Comparison of ENCODE assay signal across 22 cellular contexts in genomic region chr3:34483290-34483887, GRCh38.
DNase-seq lines count a peak whose midpoint lies in the region; FAIRE-seq and TF ChIP-seq lines count a peak whose summit lies in the region.
"Had no signal": no experiment of that assay in that cellular context is flagged by ENCODE, and none has a peak within 500 bp of the region (broad histone marks: within the 10 kb centered on the region; RNA-seq: fewer than 3 reads in every experiment).

No MANE protein-coding gene starts in this region.

- in situ Hi-C loops in mammary epithelial cell (cut with MboI; ENCODE audit: low sequenced_read_pairs in 2 of 2): no loop called here

- H3K4me3 ChIP-seq in mammary epithelial cell (replicated peaks in 1 of 3; ENCODE audit: insufficient read depth in 1 of 3, low read depth in 2 of 3, low read length in 3 of 3) (no peak overlapping the region), hepatocyte (no peak overlapping the region), tibial artery (peak overlapping the region; percentile 24 to 32), thyroid gland (replicated peaks in 1 of 3) (no peak overlapping the region)
- H3K4me3 ChIP-seq: BLaER1, ovary, suprapubic skin had no signal

- H3K4me2 ChIP-seq in mammary epithelial cell (ENCODE audit: insufficient read depth, low read depth, low read length) (no peak overlapping the region), hepatocyte (peak overlapping the region; percentile 60)
- H3K4me2 ChIP-seq: BLaER1 had no signal

- intact Hi-C loops in MCF 10A (cut with micrococcal nuclease): no loop called here
- intact Hi-C loops in mammary epithelial cell (cut with micrococcal nuclease): no loop called here
- intact Hi-C loops in tibial artery (cut with DNase I; ENCODE audit: low total_unique reads): no loop called here
- intact Hi-C loops in thyroid gland (cut with DNase I): no loop called here

- H3K36me3 ChIP-seq in mammary epithelial cell (ENCODE audit: insufficient read depth, low read length) (no peaks in the 10 kb centered on the region), hepatocyte (replicated peaks; ENCODE audit: insufficient read depth, low read depth) (no peaks in the 10 kb centered on the region), tibial artery (no peaks in the 10 kb centered on the region), thyroid gland (no peaks in the 10 kb centered on the region)
- H3K36me3 ChIP-seq: BLaER1, ovary, suprapubic skin had no signal

- peaks cover 7% of the 10 kb centered on the region for H3K9me3 Mint-ChIP-seq in MCF 10A (ENCODE audit: unreplicated experiment)

- H3K36me3 Mint-ChIP-seq in MCF 10A (ENCODE audit: insufficient read depth, unreplicated experiment): peaks cover 4% of the 10 kb centered on the region

- FAIRE-seq in GM12892 (lab: Jason Lieb, UNC): no peak
- FAIRE-seq: endometrium, frontal cortex, GM12891 had no signal

- H4K20me1 ChIP-seq in mammary epithelial cell (ENCODE audit: insufficient read depth, low read length): no peaks in the 10 kb centered on the region
- no peaks in the 10 kb centered on the region for H4K20me1 ChIP-seq in hepatocyte (ENCODE audit: insufficient read depth, poor library complexity, severe bottlenecking)
- H4K20me1 ChIP-seq: BLaER1 had no signal

- H3K27me3 Mint-ChIP-seq in MCF 10A (ENCODE audit: insufficient read depth, unreplicated experiment): no peaks in the 10 kb centered on the region

- TF ChIP-seq POLR2A in thyroid gland (IDR thresholded peaks at IDR 0.05) (no peak), GM12892 (IDR thresholded peaks at IDR 0.05; ENCODE audit: low read depth, low read length) (no peak)

- H3K4me1 ChIP-seq in mammary epithelial cell (ENCODE audit: insufficient read depth, low read length) (no peaks in the 10 kb centered on the region), hepatocyte (ENCODE audit: insufficient read depth) (peaks cover 4% of the 10 kb centered on the region), tibial artery (no peaks in the 10 kb centered on the region), thyroid gland (no peaks in the 10 kb centered on the region)
- H3K4me1 ChIP-seq: BLaER1, suprapubic skin had no signal

- POLR2A ChIA-PET in MCF 10A (lab: Yijun Ruan, JAX): no interaction called here

- no peak for TF ChIP-seq CTCF in MCF 10A (IDR thresholded peaks at IDR 0.05; ENCODE audit: unreplicated experiment)
- no peak for TF ChIP-seq CTCF in mammary epithelial cell (conservative IDR thresholded peaks at IDR 0.05 in 1 of 2, IDR thresholded peaks at IDR 0.05 in 1 of 2; ENCODE audit: extremely low read depth in 1 of 2, insufficient read depth in 1 of 2, low read depth in 1 of 2, low read length in 2 of 2)
- TF ChIP-seq CTCF in hepatocyte (IDR thresholded peaks at IDR 0.05; ENCODE audit: poor library complexity): no peak
- no peak for TF ChIP-seq CTCF in tibial artery (IDR thresholded peaks at IDR 0.05)
- TF ChIP-seq CTCF in thyroid gland (IDR thresholded peaks at IDR 0.05): no peak

- H3K9ac ChIP-seq in mammary epithelial cell (ENCODE audit: insufficient read depth, low read length): no peak overlapping the region
- H3K9ac ChIP-seq: BLaER1 had no signal

- peak overlapping the region; percentile 69 for H3K4me3 Mint-ChIP-seq in MCF 10A (ENCODE audit: unreplicated experiment)

- H3K27ac Mint-ChIP-seq in MCF 10A (ENCODE audit: low read depth, unreplicated experiment): peak overlapping the region; percentile 58

- BruUV-seq in MCF 10A (replicated peaks; lab: Mats Ljungman, UMichigan) (no TSS peak), mammary epithelial cell (replicated peaks; lab: Mats Ljungman, UMichigan) (no TSS peak)

- no peaks in the 10 kb centered on the region for H3K9me3 ChIP-seq in mammary epithelial cell (replicated peaks; ENCODE audit: insufficient read depth, low read length)
- H3K9me3 ChIP-seq in hepatocyte (ENCODE audit: low read depth): no peaks in the 10 kb centered on the region
- no peaks in the 10 kb centered on the region for H3K9me3 ChIP-seq in tibial artery
- H3K9me3 ChIP-seq in thyroid gland: no peaks in the 10 kb centered on the region
- H3K9me3 ChIP-seq: BLaER1, ovary, suprapubic skin had no signal

- H3K4me1 Mint-ChIP-seq in MCF 10A (ENCODE audit: insufficient read depth, unreplicated experiment): peaks cover 6% of the 10 kb centered on the region

- no peak overlapping the region for H3K27ac ChIP-seq in mammary epithelial cell (ENCODE audit: insufficient read depth, low read depth, low read length)
- peak overlapping the region; percentile 22 for H3K27ac ChIP-seq in hepatocyte
- H3K27ac ChIP-seq in tibial artery: no peak overlapping the region
- H3K27ac ChIP-seq in thyroid gland: no peak overlapping the region
- H3K27ac ChIP-seq: BLaER1, ovary, RWPE1, suprapubic skin had no signal

- 18% methylated on average over 1 of the region's 1 CpG for WGBS in mammary epithelial cell (ENCODE audit: low coverage, missing lambda C conversion rate)
- 93% methylated on average over 1 of the region's 1 CpG for WGBS in hepatocyte (ENCODE audit: low lambda C conversion rate, missing lambda C conversion rate)
- WGBS in thyroid gland, 2 donors: 67 to 70% methylated on average over 1 of the region's 1 CpG

- H3K27me3 ChIP-seq in mammary epithelial cell (ENCODE audit: insufficient read depth, low read length) (no peaks in the 10 kb centered on the region), hepatocyte (no peaks in the 10 kb centered on the region), tibial artery (no peaks in the 10 kb centered on the region), thyroid gland (no peaks in the 10 kb centered on the region)
- H3K27me3 ChIP-seq: BLaER1, ovary, suprapubic skin had no signal

- dilution Hi-C loops in mammary epithelial cell (cut with HindIII; ENCODE audit: low sequenced_read_pairs): no loop called here

- H2AFZ ChIP-seq in mammary epithelial cell (ENCODE audit: low read depth, low read length) (no peak overlapping the region), hepatocyte (peak overlapping the region; percentile 53)

- DNase-seq in MCF 10A (ENCODE audit: unreplicated experiment) (peak; percentile 9), mammary epithelial cell (no peak), RPMI7951 (ENCODE audit: low read depth) (peak; percentile 7), hepatocyte (ENCODE audit: low spot score) (no peak), tibial artery (no peak), 8988T (no peak), thyroid gland (no peak), GM12892 (ENCODE audit: insufficient read length) (no peak)
- DNase-seq: activated CD4-positive, alpha-beta T cell treated with anti-CD3 and anti-CD28 coated beads, Interleukin-2, amount 50 U/mL, for 1 hour; activated gamma-delta T cell treated with Interleukin-2 at 50 U/mL for 16 hours; Karpas-422; midbrain; NCI-H1694; NCI-H524 treated with DMSO at 0.1 percent for 48 hours; ovary; stimulated activated CD4-positive, alpha-beta T cell treated with anti-CD3 and anti-CD28 coated beads, Interleukin-12 subunit alpha, Interleukin-12 subunit beta, amount 100 ng/mL, for 4 hours had no signal

- CTCF ChIA-PET in MCF 10A (lab: Yijun Ruan, JAX): no interaction called here
- CTCF ChIA-PET in mammary epithelial cell (lab: Charles Lee; ENCODE audit: low non-redundant PET): no interaction called here

- H3K9me2 ChIP-seq in hepatocyte (replicated peaks; ENCODE audit: insufficient read depth): no peaks in the 10 kb centered on the region

- H3K79me2 ChIP-seq in mammary epithelial cell (ENCODE audit: insufficient read depth, low read length): no peaks in the 10 kb centered on the region
- H3K79me2 ChIP-seq in hepatocyte: no peaks in the 10 kb centered on the region

Comparison
In these comparisons a context has a peak if more than half of its experiments do, and no peak if none do; other contexts are left out.
1. DNase-seq: peak in MCF 10A (single experiment) and RPMI7951 (single experiment); none in mammary epithelial cell (single experiment), hepatocyte (single experiment), tibial artery (0 of 2), 8988T (single experiment), thyroid gland (0 of 2) and GM12892 (single experiment).
2. H3K4me3 ChIP-seq: peak in tibial artery (2 of 2); none in mammary epithelial cell (0 of 3), hepatocyte (single experiment) and thyroid gland (0 of 3).